ENCODE assay signal across 19 cellular contexts in genomic region chr2:67701011-67701410, GRCh38.
DNase-seq lines count a peak whose midpoint lies in the region; ATAC-seq and TF ChIP-seq lines count a peak whose summit lies in the region.
"Had no signal": no experiment of that assay in that cellular context is flagged by ENCODE, and none has a peak within 500 bp of the region (broad histone marks: within the 10 kb centered on the region; RNA-seq: fewer than 3 reads in every experiment).

No MANE protein-coding gene starts in this region.

- H3K9me3 ChIP-seq in osteoblast (ENCODE audit: low read depth, low read length), result no peaks in the 10 kb centered on the region
- H3K9me3 ChIP-seq in ascending aorta, result no peaks in the 10 kb centered on the region

- no peak overlapping the region for H2AFZ ChIP-seq in osteoblast (ENCODE audit: low read length)

- peaks cover 6% of the 10 kb centered on the region for H3K9me3 Mint-ChIP-seq in osteocyte (ENCODE audit: unreplicated experiment)

- no peaks in the 10 kb centered on the region for H3K36me3 ChIP-seq in osteoblast (ENCODE audit: insufficient read depth, low read length)
- H3K36me3 ChIP-seq in ascending aorta, result no peaks in the 10 kb centered on the region

- H3K27ac Mint-ChIP-seq in osteocyte (ENCODE audit: unreplicated experiment), result no peak overlapping the region
- H3K27ac Mint-ChIP-seq: CD14-positive monocyte, HFFc6 had no signal

- H3K27ac ChIP-seq in osteoblast (ENCODE audit: low read depth, low read length) (no peak overlapping the region), ascending aorta (no peak overlapping the region)

- H3K79me2 ChIP-seq in osteoblast (ENCODE audit: insufficient read depth, low read length), result no peaks in the 10 kb centered on the region

- H3K36me3 Mint-ChIP-seq in osteocyte (ENCODE audit: unreplicated experiment), result no peaks in the 10 kb centered on the region
- H3K36me3 Mint-ChIP-seq: CD14-positive monocyte had no signal

- TF ChIP-seq CTCF in AG09309 (IDR thresholded peaks at IDR 0.05; ENCODE audit: control insufficient read depth, insufficient read depth, low read depth, low read length, missing control alignments) (no peak), epithelial cell of esophagus (IDR thresholded peaks at IDR 0.05; ENCODE audit: insufficient read depth, low read depth, low read length, missing control alignments) (no peak), osteoblast (IDR thresholded peaks at IDR 0.05; ENCODE audit: extremely low read depth, low read depth, low read length) (no peak), ascending aorta (IDR thresholded peaks at IDR 0.05) (no peak), osteocyte (IDR thresholded peaks at IDR 0.05) (no peak)

- H3K4me3 ChIP-seq in AG09309 (ENCODE audit: control insufficient read depth, low read depth, low read length) (no peak overlapping the region), epithelial cell of esophagus (ENCODE audit: low read length) (no peak overlapping the region), osteoblast (ENCODE audit: insufficient read depth, low read length) (no peak overlapping the region), ascending aorta (no peak overlapping the region)

- peak; percentile 18 for DNase-seq in AG09309 (ENCODE audit: low read depth)
- peak; percentile 81 for DNase-seq in LHCN-M2 (ENCODE audit: low read depth)
- DNase-seq in epithelial cell of esophagus (ENCODE audit: low read depth), result peak; percentile 29
- DNase-seq in osteoblast (ENCODE audit: insufficient read length, low spot score, missing footprints), result peak; percentile 30
- DNase-seq in AG08395 (ENCODE audit: low spot score), result no peak
- DNase-seq in ascending aorta (ENCODE audit: low spot score in 2 of 2), result no peak
- no peak for DNase-seq in osteocyte (ENCODE audit: extremely low spot score, unreplicated experiment)
- DNase-seq: DMS79 treated with DMSO at 0.1 percent for 48 hours; H7; HFFc6; NCI-H1092; NCI-H1436 treated with DMSO at 0.1 percent for 48 hours; NCI-H2081; NCI-H2171 treated with DMSO at 0.1 percent for 48 hours; NCI-H446; NK-92 treated with Interleukin-12 subunit alpha and Interleukin-12 subunit beta, amount 100 ng/mL, for 24 hours; SHP77 treated with DMSO at 0.1 percent for 48 hours had no signal

- H4K20me1 ChIP-seq in osteoblast (ENCODE audit: insufficient read depth, low read length), result no peaks in the 10 kb centered on the region

- no peak for ATAC-seq in GM21529 (IDR thresholded peaks at IDR 0.05; ENCODE audit: unreplicated experiment)

- H3K4me3 Mint-ChIP-seq in osteocyte (ENCODE audit: unreplicated experiment), result no peak overlapping the region
- H3K4me3 Mint-ChIP-seq: CD14-positive monocyte, HFFc6 had no signal

- peaks cover 2% of the 10 kb centered on the region for H3K27me3 Mint-ChIP-seq in osteocyte (ENCODE audit: unreplicated experiment)

- H3K27me3 ChIP-seq in osteoblast (ENCODE audit: insufficient read depth, low read length) (peaks cover 3% of the 10 kb centered on the region), ascending aorta (no peaks in the 10 kb centered on the region)

- intact Hi-C loops in ascending aorta (cut with DNase I), result no loop called here

- no peak overlapping the region for H3K4me2 ChIP-seq in osteoblast (ENCODE audit: insufficient read depth, low read length)

- no peaks in the 10 kb centered on the region for H3K4me1 Mint-ChIP-seq in osteocyte (ENCODE audit: unreplicated experiment)
- H3K4me1 Mint-ChIP-seq: CD14-positive monocyte had no signal

- no peaks in the 10 kb centered on the region for H3K4me1 ChIP-seq in osteoblast (ENCODE audit: insufficient read depth, low read length)
- H3K4me1 ChIP-seq in ascending aorta, result no peaks in the 10 kb centered on the region

Comparison
In these comparisons a context has a peak if more than half of its experiments do, and no peak if none do; other contexts are left out.
1. DNase-seq: peak in AG09309 (single experiment), LHCN-M2 (single experiment), epithelial cell of esophagus (single experiment) and osteoblast (single experiment); none in AG08395 (single experiment), ascending aorta (0 of 2) and osteocyte (single experiment).